1 cellular context compared by ENCODE assay signal in genomic region chr3:48502728-48503168, GRCh38.
TF ChIP-seq lines count a peak whose summit lies in the region.

No MANE protein-coding gene starts in this region.

TF ChIP-seq in H1, 55 proteins besides CTCF, POLR2A, EP300 and RAD21 (continued from another document):
- no peak for TF ChIP-seq SRF (IDR thresholded peaks at IDR 0.05; ENCODE audit: low read depth, low read length)
- TF ChIP-seq KDM4A (IDR thresholded peaks at IDR 0.05; ENCODE audit: low read depth, low read length, severe bottlenecking), result no peak
- no peak for TF ChIP-seq GTF2F1 (IDR thresholded peaks at IDR 0.05; ENCODE audit: borderline replicate concordance, low read depth, low read length)
- TF ChIP-seq BACH1 (IDR thresholded peaks at IDR 0.05; ENCODE audit: low read length), result no peak
- TF ChIP-seq NRF1 (IDR thresholded peaks at IDR 0.05; ENCODE audit: low read depth, low read length), result no peak
